Comparison of ENCODE assay signal across 9 cellular contexts in genomic region chr12:54549774-54550451, GRCh38. TPM values are rescaled to one million over a fixed set of nuclear protein-coding genes. Genes with fewer than 3 reads are reported as not detected.
DNase-seq lines count a peak whose midpoint lies in the region; ATAC-seq, FAIRE-seq and TF ChIP-seq lines count a peak whose summit lies in the region.
"Had no signal": no experiment of that assay in that cellular context is flagged by ENCODE, and none has a peak within 500 bp of the region (broad histone marks: within the 10 kb centered on the region; RNA-seq: fewer than 3 reads in every experiment).

No MANE protein-coding gene starts in this region.

- H3K9ac ChIP-seq in colonic mucosa (ENCODE audit: low read depth in 2 of 2, low read length in 2 of 2) = peak overlapping the region in 1 of 2 donors; percentile 69

- no peaks in the 10 kb centered on the region for H3K9me3 ChIP-seq in colonic mucosa
- H3K9me3 ChIP-seq in muscle layer of duodenum (ENCODE audit: control insufficient read depth in 1 of 2, low read length in 2 of 2) = no peaks in the 10 kb centered on the region
- H3K9me3 ChIP-seq in thyroid gland = no peaks in the 10 kb centered on the region

- ATAC-seq in SK-N-SH treated with all-trans-retinoic acid at 6 μM for 48 hours = peak; percentile 16; the same call in 2 of the 3 replicates
- no peak for ATAC-seq in GM21528 (IDR thresholded peaks at IDR 0.05; ENCODE audit: low FRiP score, unreplicated experiment)

- TF ChIP-seq POLR2A in thyroid gland (IDR thresholded peaks at IDR 0.05) = no peak

- no peaks in the 10 kb centered on the region for H3K4me1 ChIP-seq in colonic mucosa
- peaks cover 0 to 19% of the 10 kb centered on the region in 2 donors for H3K4me1 ChIP-seq in muscle layer of duodenum (ENCODE audit: control insufficient read depth in 1 of 2, insufficient read depth in 2 of 2, low read length in 2 of 2)
- peaks cover 9 to 11% of the 10 kb centered on the region in 2 donors for H3K4me1 ChIP-seq in thyroid gland

- H3K36me3 ChIP-seq in colonic mucosa (no peaks in the 10 kb centered on the region), muscle layer of duodenum (ENCODE audit: control insufficient read depth in 1 of 2, insufficient read depth in 2 of 2, low read length in 2 of 2) (no peaks in the 10 kb centered on the region), thyroid gland (no peaks in the 10 kb centered on the region)

- peak; percentile 19 for DNase-seq in DMS 273 (lab: John Stamatoyannopoulos, UW; ENCODE audit: unreplicated experiment)
- no peak for DNase-seq in DMS 273 treated with DMSO at 0.1 percent for 48 hours (lab: John Stamatoyannopoulos, UW)
- no peak for DNase-seq in colonic mucosa
- DNase-seq in thyroid gland = peak; percentile 19 to 30
- no peak for DNase-seq in frontal cortex (ENCODE audit: low spot score in 2 of 2)

- H3K27me3 ChIP-seq in colonic mucosa = peaks cover 12% of the 10 kb centered on the region
- peaks cover 6% of the 10 kb centered on the region for H3K27me3 ChIP-seq in muscle layer of duodenum (ENCODE audit: low read depth, low read length)
- peaks cover 3% of the 10 kb centered on the region for H3K27me3 ChIP-seq in thyroid gland

- peak overlapping the region; percentile 20 for H3K4me3 ChIP-seq in colonic mucosa
- peak overlapping the region; percentile 49 to 72 for H3K4me3 ChIP-seq in muscle layer of duodenum (ENCODE audit: low read depth in 1 of 2, low read length in 2 of 2)
- peak overlapping the region in 1 of 3 donors; percentile 24 for H3K4me3 ChIP-seq in thyroid gland (replicated peaks in 1 of 3)

- TF ChIP-seq CTCF in colonic mucosa (IDR thresholded peaks at IDR 0.05) = no peak
- TF ChIP-seq CTCF in thyroid gland (IDR thresholded peaks at IDR 0.05) = no peak

- H3K27ac ChIP-seq in colonic mucosa = no peak overlapping the region
- no peak overlapping the region for H3K27ac ChIP-seq in muscle layer of duodenum (ENCODE audit: low read length)
- no peak overlapping the region for H3K27ac ChIP-seq in thyroid gland
- H3K27ac ChIP-seq: 22Rv1 had no signal

- intact Hi-C loops in colonic mucosa (cut with DNase I) (no loop called here), thyroid gland (cut with DNase I) (no loop called here)

- FAIRE-seq in frontal cortex (lab: Jason Lieb, UNC) = no peak

- WGBS in thyroid gland, 2 donors = 5 to 11% methylated on average over 17 to 22 of the region's 22 CpGs

TF ChIP-seq in SK-N-SH treated with all-trans-retinoic acid at 6 μM for 48 hours, 23 proteins besides CTCF, POLR2A, EP300 and RAD21:
- TF ChIP-seq GLIS3 (CRISPR knock-in tag; IDR thresholded peaks at IDR 0.05) (no peak), ISL1 (CRISPR knock-in tag; IDR thresholded peaks at IDR 0.05) (no peak), CSDC2 (CRISPR knock-in tag; IDR thresholded peaks at IDR 0.05) (no peak), CSRNP3 (CRISPR knock-in tag; IDR thresholded peaks at IDR 0.05) (no peak), ZFP30 (CRISPR knock-in tag; IDR thresholded peaks at IDR 0.05) (no peak), ZFP3 (CRISPR knock-in tag; IDR thresholded peaks at IDR 0.05) (no peak), PATZ1 (CRISPR knock-in tag; IDR thresholded peaks at IDR 0.05; ENCODE audit: borderline replicate concordance) (no peak), ZNF70 (CRISPR knock-in tag; IDR thresholded peaks at IDR 0.05) (no peak), PPARA (CRISPR knock-in tag; IDR thresholded peaks at IDR 0.05; ENCODE audit: borderline replicate concordance) (no peak), ARNTL (CRISPR knock-in tag; IDR thresholded peaks at IDR 0.05; ENCODE audit: borderline replicate concordance, low read depth) (no peak), BACH2 (CRISPR knock-in tag; IDR thresholded peaks at IDR 0.05; ENCODE audit: borderline replicate concordance) (no peak), OSR1 (CRISPR knock-in tag; IDR thresholded peaks at IDR 0.05) (no peak), TCF4 (CRISPR knock-in tag; IDR thresholded peaks at IDR 0.05; ENCODE audit: borderline replicate concordance) (no peak), RARB (CRISPR knock-in tag; IDR thresholded peaks at IDR 0.05) (no peak), ZNF8 (CRISPR knock-in tag; IDR thresholded peaks at IDR 0.05) (no peak), ZC3H10 (CRISPR knock-in tag; IDR thresholded peaks at IDR 0.05) (no peak), ZNF565 (CRISPR knock-in tag; conservative IDR thresholded peaks at IDR 0.05; ENCODE audit: low read depth) (no peak), TOX (CRISPR knock-in tag; IDR thresholded peaks at IDR 0.05; ENCODE audit: borderline replicate concordance) (no peak), POU6F1 (CRISPR knock-in tag; IDR thresholded peaks at IDR 0.05; ENCODE audit: borderline replicate concordance, low read depth) (no peak), SNAI2 (CRISPR knock-in tag; IDR thresholded peaks at IDR 0.05) (no peak)

RNA-seq across cellular contexts. Expression of gene PDE1B, which starts 0.5 kb away (rescaled TPM):
- total RNA-seq in colonic mucosa (1 to 10 TPM in 1 of 2 donors, under 1 TPM in 1; 0.40 to 1.0 TPM), thyroid gland (1 to 10 TPM; 4.1 to 7.5 (median 5.0) TPM), frontal cortex (7.3 TPM)

RNA-seq across cellular contexts. Expression of gene PPP1R1A, which starts 38.5 kb away (rescaled TPM):
- 1 to 10 TPM in 1 of 2 donors, not detected in 1; 5.2 TPM for total RNA-seq in colonic mucosa
- total RNA-seq in thyroid gland = 1 to 10 TPM; 1.2 to 4.6 (median 2.0) TPM
- total RNA-seq in frontal cortex = 10.6 TPM

RNA-seq across cellular contexts. Expression of gene NCKAP1L, which starts 52.4 kb away (rescaled TPM):
- total RNA-seq in colonic mucosa = 10 to 100 TPM in 1 of 2 donors, 1 to 10 TPM in 1; 3.6 to 13.8 TPM
- total RNA-seq in thyroid gland = 10 to 100 TPM in 1 of 4 donors, 1 to 10 TPM in 3; 2.1 to 14.6 (median 7.9) TPM
- 2.4 TPM for total RNA-seq in frontal cortex

Comparison
In these comparisons a context has a peak if more than half of its experiments do, and no peak if none do; other contexts are left out.
1. DNase-seq: peak in DMS 273 (single experiment) and thyroid gland (2 of 2); none in DMS 273 treated with DMSO at 0.1 percent for 48 hours (single experiment), colonic mucosa (single experiment) and frontal cortex (0 of 2).